Comparison of ENCODE assay signal across 1 cellular context in the genomic region with DNA sequence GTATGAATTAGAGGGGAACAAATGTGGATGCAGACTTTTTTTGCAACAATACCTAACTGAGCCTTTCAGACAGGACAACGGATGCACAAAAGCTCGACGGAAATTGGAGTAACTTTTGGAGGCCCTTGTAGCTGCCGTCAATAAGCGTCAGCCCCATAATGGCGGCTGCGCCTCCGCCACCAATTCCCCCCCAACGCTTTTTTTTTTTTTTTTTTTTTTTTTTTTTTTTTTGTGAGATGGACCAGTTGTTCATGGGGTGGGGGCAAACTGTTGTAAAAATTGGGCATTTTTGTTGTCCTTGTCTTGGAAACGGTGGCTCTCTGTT.
TF ChIP-seq lines count a peak whose summit lies in the region.

No MANE protein-coding gene starts in this region.

TF ChIP-seq in H1, 55 proteins besides CTCF, POLR2A, EP300 and RAD21:
- no peak for TF ChIP-seq RNF2 (IDR thresholded peaks at IDR 0.05; ENCODE audit: borderline replicate concordance, low read depth, low read length, missing control alignments, poor library complexity, severe bottlenecking)
- TF ChIP-seq KDM4A (IDR thresholded peaks at IDR 0.05; ENCODE audit: low read depth, low read length, severe bottlenecking) = no peak
- no peak for TF ChIP-seq TAF1 (IDR thresholded peaks at IDR 0.05; ENCODE audit: low read depth, low read length)
- TF ChIP-seq FOSL1 (IDR thresholded peaks at IDR 0.05; ENCODE audit: insufficient read depth, low read depth, low read length) = no peak
- no peak for TF ChIP-seq CBX5 (IDR thresholded peaks at IDR 0.05; ENCODE audit: low read depth, low read length)
- no peak for TF ChIP-seq SUZ12 (IDR thresholded peaks at IDR 0.05; ENCODE audit: low read length)
- TF ChIP-seq RBBP5 (IDR thresholded peaks at IDR 0.05; ENCODE audit: borderline replicate concordance, low read depth, low read length) = no peak; the same call in 1 of the 2 replicates
- no peak for TF ChIP-seq ATF2 (IDR thresholded peaks at IDR 0.05; ENCODE audit: low read length)
- peak; percentile 92 for TF ChIP-seq YY1 (IDR thresholded peaks at IDR 0.05; ENCODE audit: low read depth, low read length)
- TF ChIP-seq ASH2L (IDR thresholded peaks at IDR 0.05; ENCODE audit: low read length) = peak; percentile 84
- TF ChIP-seq SRF (IDR thresholded peaks at IDR 0.05; ENCODE audit: low read depth, low read length) = no peak
- TF ChIP-seq, protein P1, sequence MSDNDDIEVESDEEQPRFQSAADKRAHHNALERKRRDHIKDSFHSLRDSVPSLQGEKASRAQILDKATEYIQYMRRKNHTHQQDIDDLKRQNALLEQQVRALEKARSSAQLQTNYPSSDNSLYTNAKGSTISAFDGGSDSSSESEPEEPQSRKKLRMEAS (IDR thresholded peaks at IDR 0.05) = no peak
- no peak for TF ChIP-seq PHF8 (conservative IDR thresholded peaks at IDR 0.05; ENCODE audit: low read depth, low read length)
- TF ChIP-seq CHD7 (IDR thresholded peaks at IDR 0.05; ENCODE audit: insufficient replicate concordance, low read length) = no peak
- TF ChIP-seq HDAC2 (IDR thresholded peaks at IDR 0.05; ENCODE audit: borderline replicate concordance in 1 of 2, low read depth in 2 of 2, low read length in 2 of 2) = no peak
- TF ChIP-seq TBP (IDR thresholded peaks at IDR 0.05; ENCODE audit: low read depth, low read length) = no peak
- TF ChIP-seq CTBP2 (IDR thresholded peaks at IDR 0.05; ENCODE audit: borderline replicate concordance, insufficient read depth, insufficient read length, low read length) = peak; percentile 29
- TF ChIP-seq CHD1 (IDR thresholded peaks at IDR 0.05; ENCODE audit: low read depth, low read length) = no peak
- peak; percentile 38; the same call in 1 of the 2 replicates for TF ChIP-seq CREB1 (IDR thresholded peaks at IDR 0.05)
- TF ChIP-seq MAFK (IDR thresholded peaks at IDR 0.05; ENCODE audit: low read depth, low read length) = no peak
- no peak for TF ChIP-seq TEAD4 (IDR thresholded peaks at IDR 0.05; ENCODE audit: low read depth, low read length)
- TF ChIP-seq, protein P2, sequence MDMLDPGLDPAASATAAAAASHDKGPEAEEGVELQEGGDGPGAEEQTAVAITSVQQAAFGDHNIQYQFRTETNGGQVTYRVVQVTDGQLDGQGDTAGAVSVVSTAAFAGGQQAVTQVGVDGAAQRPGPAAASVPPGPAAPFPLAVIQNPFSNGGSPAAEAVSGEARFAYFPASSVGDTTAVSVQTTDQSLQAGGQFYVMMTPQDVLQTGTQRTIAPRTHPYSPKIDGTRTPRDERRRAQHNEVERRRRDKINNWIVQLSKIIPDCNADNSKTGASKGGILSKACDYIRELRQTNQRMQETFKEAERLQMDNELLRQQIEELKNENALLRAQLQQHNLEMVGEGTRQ (IDR thresholded peaks at IDR 0.05; ENCODE audit: low read length) = no peak
- TF ChIP-seq RFX5 (IDR thresholded peaks at IDR 0.05; ENCODE audit: borderline replicate concordance, low read depth, low read length) = no peak
